In the genomic region with DNA sequence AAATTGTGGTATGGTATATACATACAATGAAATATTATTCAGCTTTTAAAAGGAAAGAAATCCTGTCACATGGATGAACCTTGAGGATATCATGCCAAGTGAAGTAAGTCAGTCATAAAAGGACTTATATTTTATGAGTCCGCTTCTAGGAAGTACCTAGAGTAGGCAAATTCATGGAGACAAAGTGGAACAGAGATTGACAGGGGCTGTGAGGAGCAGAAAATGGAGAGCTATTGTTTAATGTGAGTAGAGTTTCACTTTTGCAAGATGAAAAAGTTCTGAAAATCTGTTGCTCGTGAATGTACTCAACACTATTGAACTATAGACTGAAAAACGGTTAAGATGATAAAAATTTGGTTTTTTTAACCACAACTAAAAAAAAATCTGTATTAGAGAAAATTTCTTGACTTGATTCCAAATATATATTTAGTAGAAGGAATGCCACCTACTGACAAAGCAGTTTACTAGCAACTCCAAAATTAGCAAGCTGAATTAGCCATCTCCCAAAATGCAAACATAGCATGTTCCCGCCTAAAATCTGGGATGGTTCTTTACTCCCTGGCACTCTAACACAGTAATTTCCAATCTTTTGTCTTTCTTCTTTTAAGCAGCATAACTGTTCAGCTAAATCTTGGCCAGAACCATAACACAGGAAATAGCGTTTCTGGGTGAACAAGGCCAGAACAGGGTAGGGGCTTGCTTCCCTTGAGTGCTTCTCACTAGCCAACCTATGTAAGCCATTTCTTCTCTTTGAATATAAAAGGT, we compare ENCODE assay signal across 8 cellular contexts. TPM values are rescaled to one million over a fixed set of nuclear protein-coding genes. Genes with fewer than 3 reads are reported as not detected.
DNase-seq lines count a peak whose midpoint lies in the region; ATAC-seq, FAIRE-seq and TF ChIP-seq lines count a peak whose summit lies in the region.

No MANE protein-coding gene starts in this region.

- intact Hi-C loops in left ventricle myocardium inferior (cut with micrococcal nuclease) (no loop called here), Right ventricle myocardium inferior (cut with DNase I) (loop anchor here (2.0 to 5.0 kb wide), 3 partner anchors 45 to 355 kb away; partner anchors contain the start of genes CLTCL1, DGCR2 and MRPL40), activated B cell treated with CpG ODN at 0.5 μM for 24 hours (cut with micrococcal nuclease) (loop anchor here (1.0 to 5.0 kb wide), 6 partner anchors 117 to 355 kb away; partner anchors contain the start of genes CLTCL1 and DGCR2)

- H3K27ac ChIP-seq in left ventricle myocardium inferior (replicated peaks) (peak overlapping the region; percentile 98), iPS-18a (ENCODE audit: low read length) (no peak overlapping the region)

- H3K27me3 ChIP-seq in left ventricle myocardium inferior (ENCODE audit: low read depth) (no peaks in the 10 kb centered on the region), iPS-18a (ENCODE audit: control insufficient read depth, insufficient read depth, low read length) (no peaks in the 10 kb centered on the region)

- peak overlapping the region; percentile 95 for H3K9ac ChIP-seq in iPS-18a (ENCODE audit: low read length)

- peak overlapping the region; percentile 61 for H3K27ac Mint-ChIP-seq in activated B cell treated with CpG ODN at 0.5 μM for 24 hours

- DNase-seq in left ventricle myocardium inferior, result no peak
- no peak for DNase-seq in Right ventricle myocardium inferior (ENCODE audit: missing footprints)
- no peak for DNase-seq in activated B cell treated with CpG ODN at 0.5 μM for 24 hours
- peak; percentile 12 for DNase-seq in superior temporal gyrus (ENCODE audit: extremely low spot score)
- DNase-seq in retina, result no peak
- DNase-seq in GOT3 (lab: John Stamatoyannopoulos, UW), result no peak
- DNase-seq in RCC 7860 (ENCODE audit: low spot score), result no peak

- H3K9me3 ChIP-seq in left ventricle myocardium inferior (replicated peaks) (no peaks in the 10 kb centered on the region), iPS-18a (ENCODE audit: control insufficient read depth, low read depth, low read length) (no peaks in the 10 kb centered on the region)

- CTCF ChIA-PET in activated B cell treated with CpG ODN at 0.5 μM for 24 hours (lab: Charles Lee), result interaction anchor here (1.1 to 3.1 kb wide), 7 partner anchors 30 to 333 kb away, joined by 3 to 21 read pairs (median 15); partner anchors contain the start of genes C22orf39, ESS2 and SLC25A1

- no peaks in the 10 kb centered on the region for H3K27me3 Mint-ChIP-seq in activated B cell treated with CpG ODN at 0.5 μM for 24 hours

- no peak for FAIRE-seq in RCC 7860 (lab: Jason Lieb, UNC)

- peaks cover 33% of the 10 kb centered on the region for H3K36me3 Mint-ChIP-seq in activated B cell treated with CpG ODN at 0.5 μM for 24 hours (ENCODE audit: low read depth)

- H3K9me3 Mint-ChIP-seq in activated B cell treated with CpG ODN at 0.5 μM for 24 hours, result no peaks in the 10 kb centered on the region

- H3K4me3 Mint-ChIP-seq in activated B cell treated with CpG ODN at 0.5 μM for 24 hours, result peak overlapping the region; percentile 93

- peaks cover 32% of the 10 kb centered on the region for H3K36me3 ChIP-seq in left ventricle myocardium inferior
- peaks cover 21% of the 10 kb centered on the region for H3K36me3 ChIP-seq in iPS-18a (ENCODE audit: control insufficient read depth, low read depth, low read length)

- peaks cover 44% of the 10 kb centered on the region for H3K4me1 ChIP-seq in left ventricle myocardium inferior
- H3K4me1 ChIP-seq in iPS-18a (ENCODE audit: control insufficient read depth, low read depth, low read length), result peaks cover 5% of the 10 kb centered on the region

- POLR2A ChIA-PET in activated B cell treated with CpG ODN at 0.5 μM for 24 hours (lab: Charles Lee), result interaction anchor here (0.6 to 2.6 kb wide), 6 partner anchors 11 to 333 kb away, joined by 4 to 18 read pairs (median 6); partner anchors contain the start of genes CLTCL1, ESS2, HIRA and MRPL40

- H3K4me3 ChIP-seq in left ventricle myocardium inferior (peak overlapping the region; percentile 90), iPS-18a (ENCODE audit: low read length) (peak overlapping the region; percentile 86)

- TF ChIP-seq CTCF in left ventricle myocardium inferior (IDR thresholded peaks at IDR 0.05; ENCODE audit: borderline replicate concordance) (peak; percentile 24), activated B cell treated with CpG ODN at 0.5 μM for 24 hours (IDR thresholded peaks at IDR 0.05) (no peak)

- no peak for ATAC-seq in Right ventricle myocardium inferior
- ATAC-seq in activated B cell treated with CpG ODN at 0.5 μM for 24 hours (ENCODE audit: low read depth), result no peak

- H3K4me1 Mint-ChIP-seq in activated B cell treated with CpG ODN at 0.5 μM for 24 hours, result peaks cover 26% of the 10 kb centered on the region

RNA-seq across cellular contexts. Expression of gene UFD1, which starts 1.5 kb away (rescaled TPM):
- total RNA-seq in left ventricle myocardium inferior (41.8 TPM), Right ventricle myocardium inferior (45.8 TPM), activated B cell treated with CpG ODN at 0.5 μM for 24 hours (54.4 and 65.3 TPM in 2 replicates)

RNA-seq across cellular contexts. Expression of gene CDC45, which starts 2.2 kb away (rescaled TPM):
- total RNA-seq in left ventricle myocardium inferior (0.77 TPM), Right ventricle myocardium inferior (0.76 TPM), activated B cell treated with CpG ODN at 0.5 μM for 24 hours (3.9 and 4.1 TPM in 2 replicates)

RNA-seq across cellular contexts. Expression of gene C22orf39, which starts 30.0 kb away (rescaled TPM):
- total RNA-seq in left ventricle myocardium inferior (76.2 TPM), Right ventricle myocardium inferior (63.3 TPM), activated B cell treated with CpG ODN at 0.5 μM for 24 hours (35.7 and 43.0 TPM in 2 replicates)

RNA-seq across cellular contexts. Expression of gene MRPL40, which starts 45.2 kb away (rescaled TPM):
- total RNA-seq in left ventricle myocardium inferior (57.2 TPM), Right ventricle myocardium inferior (60.4 TPM), activated B cell treated with CpG ODN at 0.5 μM for 24 hours (24.0 and 24.3 TPM in 2 replicates)

RNA-seq across cellular contexts. Expression of gene HIRA, which starts 46.0 kb away (rescaled TPM):
- total RNA-seq in left ventricle myocardium inferior (18.1 TPM), Right ventricle myocardium inferior (17.4 TPM), activated B cell treated with CpG ODN at 0.5 μM for 24 hours (29.7 and 32.7 TPM in 2 replicates)
